ENCODE assay signal across 31 cellular contexts in the genomic region with DNA sequence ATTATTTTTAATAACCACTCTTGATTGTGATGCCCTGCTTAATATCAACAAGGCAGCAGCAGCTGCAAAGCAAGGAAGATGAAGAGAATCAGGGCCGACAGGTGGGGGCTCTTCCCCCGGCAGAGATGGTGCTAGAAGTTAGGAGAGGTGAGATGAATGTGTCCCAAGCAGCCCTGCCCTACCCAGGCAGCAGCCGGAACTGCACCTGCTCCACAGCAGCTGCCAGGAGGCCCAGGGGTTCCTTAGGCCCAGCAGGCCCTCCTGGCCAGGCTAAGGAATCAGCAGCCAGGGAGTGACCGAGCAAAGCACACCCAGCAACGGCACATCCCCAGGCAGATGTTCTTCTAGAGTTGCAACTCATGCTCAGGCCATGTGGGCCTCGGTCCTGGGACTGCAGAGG. TPM values are rescaled to one million over a fixed set of nuclear protein-coding genes. Genes with fewer than 3 reads are reported as not detected.
DNase-seq lines count a peak whose midpoint lies in the region; ATAC-seq, FAIRE-seq and TF ChIP-seq lines count a peak whose summit lies in the region.
"Had no signal": no experiment of that assay in that cellular context is flagged by ENCODE, and none has a peak within 500 bp of the region (broad histone marks: within the 10 kb centered on the region; RNA-seq: fewer than 3 reads in every experiment).

No MANE protein-coding gene starts in this region.

- H3K4me3 Mint-ChIP-seq in GM23338, result no peak overlapping the region
- no peak overlapping the region for H3K4me3 Mint-ChIP-seq in stimulated activated memory B cell treated with anti-CD40 and anti-IgM and Interleukin-4, amounts not matched to agents 10 μg/mL and 1 μg/mL and 100 μg/mL, for 72 hours
- H3K4me3 Mint-ChIP-seq: activated T-cell treated with anti-CD3 and anti-CD28 coated beads, Interleukin-2, amount 50 U/mL, for 72 hours; neural progenitor cell; stimulated activated effector memory CD8-positive, alpha-beta T cell treated with anti-CD3 and anti-CD28 coated beads, Interleukin-12 subunit alpha, Interleukin-12 subunit beta, amount 100 ng/mL, for 72 hours; T-helper 17 cell had no signal

- no peak overlapping the region; a peak in 1 of 6 replicates for H3K27ac ChIP-seq in A549
- H3K27ac ChIP-seq in GM23338 (ENCODE audit: low read depth), result no peak overlapping the region
- no peak overlapping the region for H3K27ac ChIP-seq in SJCRH30
- H3K27ac ChIP-seq in esophagus squamous epithelium, result no peak overlapping the region
- H3K27ac ChIP-seq: adrenal gland, BLaER1, brain microvascular endothelial cell, lower lobe of right lung, neural progenitor cell, Peyer's patch had no signal

- intact Hi-C loops in esophagus squamous epithelium (cut with DNase I), result no loop called here

- peaks cover 3% of the 10 kb centered on the region; the same call in 2 of the 3 replicates for H3K4me1 Mint-ChIP-seq in GM23338
- peaks cover 9% of the 10 kb centered on the region for H3K4me1 Mint-ChIP-seq in stimulated activated memory B cell treated with anti-CD40 and anti-IgM and Interleukin-4, amounts not matched to agents 10 μg/mL and 1 μg/mL and 100 μg/mL, for 72 hours

- no peaks in the 10 kb centered on the region for H3K27me3 ChIP-seq in GM23338 (ENCODE audit: insufficient read depth)
- no peaks in the 10 kb centered on the region for H3K27me3 ChIP-seq in SJCRH30
- no peaks in the 10 kb centered on the region for H3K27me3 ChIP-seq in esophagus squamous epithelium
- H3K27me3 ChIP-seq: adrenal gland, BLaER1, neural progenitor cell, Peyer's patch, uterus had no signal

- H3K9me3 ChIP-seq in A549 (no peaks in the 10 kb centered on the region), SJCRH30 (replicated peaks) (no peaks in the 10 kb centered on the region), esophagus squamous epithelium (no peaks in the 10 kb centered on the region)
- H3K9me3 ChIP-seq: adrenal gland, BLaER1, lower lobe of right lung, Peyer's patch, uterus had no signal

- no peaks in the 10 kb centered on the region for H3K79me2 ChIP-seq in GM23338 (replicated peaks; ENCODE audit: insufficient read depth)

- WGBS in A549 (ENCODE audit: missing lambda C conversion rate), result 88% methylated on average over 6 of the region's 6 CpGs
- 82 to 89% methylated on average over 3 to 6 of the region's 6 CpGs for WGBS in esophagus squamous epithelium, 2 donors

- no peak for TF ChIP-seq POLR2A in A549 (IDR thresholded peaks at IDR 0.05; ENCODE audit: low read length)
- no peak for TF ChIP-seq POLR2A in esophagus squamous epithelium (IDR thresholded peaks at IDR 0.05)

- H3K4me2 ChIP-seq in A549 (no peak overlapping the region), GM23338 (no peak overlapping the region)
- H3K4me2 ChIP-seq: BLaER1, neural progenitor cell had no signal

- H3K9me3 Mint-ChIP-seq in GM23338, result no peaks in the 10 kb centered on the region
- H3K9me3 Mint-ChIP-seq in stimulated activated memory B cell treated with anti-CD40 and anti-IgM and Interleukin-4, amounts not matched to agents 10 μg/mL and 1 μg/mL and 100 μg/mL, for 72 hours, result peaks cover 3% of the 10 kb centered on the region
- H3K9me3 Mint-ChIP-seq: stimulated activated effector memory CD8-positive, alpha-beta T cell treated with anti-CD3 and anti-CD28 coated beads, Interleukin-12 subunit alpha, Interleukin-12 subunit beta, amount 100 ng/mL, for 72 hours had no signal

- POLR2A ChIA-PET in A549 (lab: Yijun Ruan, JAX), result no interaction called here

- no peaks in the 10 kb centered on the region for H3K36me3 Mint-ChIP-seq in GM23338 (ENCODE audit: low read depth)
- H3K36me3 Mint-ChIP-seq in stimulated activated memory B cell treated with anti-CD40 and anti-IgM and Interleukin-4, amounts not matched to agents 10 μg/mL and 1 μg/mL and 100 μg/mL, for 72 hours, result no peaks in the 10 kb centered on the region
- H3K36me3 Mint-ChIP-seq: stimulated activated effector memory CD8-positive, alpha-beta T cell treated with anti-CD3 and anti-CD28 coated beads, Interleukin-12 subunit alpha, Interleukin-12 subunit beta, amount 100 ng/mL, for 72 hours had no signal

- 0 out of 2 replicates have a peak, but pooled peaks cover 4% of the 10 kb centered on the region for H3K9me2 ChIP-seq in GM23338 (ENCODE audit: insufficient read depth)

- H4K20me1 ChIP-seq in GM23338 (replicated peaks; ENCODE audit: insufficient read depth), result no peaks in the 10 kb centered on the region
- H4K20me1 ChIP-seq: BLaER1 had no signal

- DNase-seq in A549 (ENCODE audit: low read depth in 1 of 2, low spot score in 1 of 2) (peak in 1 of 2 experiments; percentile 26), GM23338 (ENCODE audit: low spot score) (peak; percentile 35), SJCRH30 (peak; percentile 33 to 62), iPS-NIHi7 (ENCODE audit: extremely low spot score) (peak; percentile 55), esophagus squamous epithelium (lab: John Stamatoyannopoulos, UW) (no peak)
- DNase-seq: activated CD4-positive, alpha-beta T cell treated with anti-CD3 and anti-CD28 coated beads for 48 hours; activated naive CD4-positive, alpha-beta T cell treated with Interleukin-2 at 50 U/mL for 16 hours; activated T-cell treated with anti-CD3 and anti-CD28 coated beads, Interleukin-2, amount 50 U/mL, for 72 hours; adrenal gland; brain microvascular endothelial cell; COR-L47; effector CD8-positive, alpha-beta T cell; hippocampal formation; kidney; lower lobe of right lung; NCI-H2107; NCI-H446; Peyer's patch; T-helper 17 cell; uterus had no signal

- CTCF ChIA-PET in A549 (lab: Yijun Ruan, JAX), result interaction anchor here (0.7 to 6.2 kb wide), 7 partner anchors 8 to 86 kb away, joined by 3 to 31 read pairs (median 4); no protein-coding TSS in a partner anchor

- FAIRE-seq in A549 (lab: Jason Lieb, UNC), result no peak
- FAIRE-seq: colon, frontal cortex, GM19239, K562, kidney had no signal

- no peak overlapping the region for H3K4me3 ChIP-seq in A549
- no peak overlapping the region for H3K4me3 ChIP-seq in GM23338
- no peak overlapping the region for H3K4me3 ChIP-seq in SJCRH30
- H3K4me3 ChIP-seq in esophagus squamous epithelium, result no peak overlapping the region
- H3K4me3 ChIP-seq: adrenal gland, BLaER1, K562, lower lobe of right lung, neural progenitor cell, Peyer's patch, uterus had no signal

- peaks cover 43% of the 10 kb centered on the region for H3K4me1 ChIP-seq in A549
- no peaks in the 10 kb centered on the region; the same call in 1 of the 2 replicates for H3K4me1 ChIP-seq in GM23338 (ENCODE audit: insufficient read depth)
- peaks cover 32% of the 10 kb centered on the region for H3K4me1 ChIP-seq in SJCRH30
- H3K4me1 ChIP-seq in esophagus squamous epithelium, result peaks cover 0 to 42% (median 13%) of the 10 kb centered on the region in 3 donors
- H3K4me1 ChIP-seq: adrenal gland, BLaER1, lower lobe of right lung, Peyer's patch had no signal

- TF ChIP-seq EP300 in A549 (IDR thresholded peaks at IDR 0.05), result no peak

- no peak for TF ChIP-seq RAD21 in A549 (conservative IDR thresholded peaks at IDR 0.05 in 1 of 2, IDR thresholded peaks at IDR 0.05 in 1 of 2)

- TF ChIP-seq CTCF in A549 (IDR thresholded peaks at IDR 0.05) (no peak), GM23338 (conservative IDR thresholded peaks at IDR 0.05; ENCODE audit: low read depth in 2 of 2) (peak in 1 of 2 experiments; percentile 25; a peak in 3 of 4 replicates), esophagus squamous epithelium (IDR thresholded peaks at IDR 0.05) (no peak)

- H3K36me3 ChIP-seq in GM23338 (ENCODE audit: insufficient read depth), result no peaks in the 10 kb centered on the region
- H3K36me3 ChIP-seq in SJCRH30, result no peaks in the 10 kb centered on the region
- H3K36me3 ChIP-seq in esophagus squamous epithelium, result no peaks in the 10 kb centered on the region
- H3K36me3 ChIP-seq: adrenal gland, BLaER1, brain microvascular endothelial cell, lower lobe of right lung, neural progenitor cell, Peyer's patch, uterus had no signal

- no peaks in the 10 kb centered on the region for H3F3A ChIP-seq in GM23338 (replicated peaks; ENCODE audit: low read depth)

- ATAC-seq in A549 (peak; percentile 71), GM23338 (peak; percentile 93), GM21528 (IDR thresholded peaks at IDR 0.05; ENCODE audit: low FRiP score, unreplicated experiment) (no peak), SK-N-SH treated with all-trans-retinoic acid at 6 μM for 48 hours (no peak)
- ATAC-seq in stimulated activated memory B cell treated with anti-CD40 and anti-IgM and Interleukin-4, amounts not matched to agents 10 μg/mL and 1 μg/mL and 100 μg/mL, for 72 hours, result no peak
- ATAC-seq: activated T-cell treated with anti-CD3 and anti-CD28 coated beads, Interleukin-2, amount 50 U/mL, for 72 hours; esophagus mucosa; K562; lower lobe of right lung; stimulated activated effector memory CD8-positive, alpha-beta T cell treated with anti-CD3 and anti-CD28 coated beads, Interleukin-12 subunit alpha, Interleukin-12 subunit beta, amount 100 ng/mL, for 72 hours; T-helper 17 cell had no signal

- H3K27me3 Mint-ChIP-seq in GM23338 (ENCODE audit: insufficient read depth, low read depth, poor library complexity), result peaks cover 4% of the 10 kb centered on the region
- H3K27me3 Mint-ChIP-seq in stimulated activated memory B cell treated with anti-CD40 and anti-IgM and Interleukin-4, amounts not matched to agents 10 μg/mL and 1 μg/mL and 100 μg/mL, for 72 hours, result peaks cover 36% of the 10 kb centered on the region

- no peak overlapping the region for H2AFZ ChIP-seq in GM23338
- H2AFZ ChIP-seq: neural progenitor cell had no signal

- no peak overlapping the region for H3K27ac Mint-ChIP-seq in GM23338
- H3K27ac Mint-ChIP-seq in stimulated activated memory B cell treated with anti-CD40 and anti-IgM and Interleukin-4, amounts not matched to agents 10 μg/mL and 1 μg/mL and 100 μg/mL, for 72 hours, result no peak overlapping the region
- H3K27ac Mint-ChIP-seq: activated T-cell treated with anti-CD3 and anti-CD28 coated beads, Interleukin-2, amount 50 U/mL, for 72 hours; stimulated activated effector memory CD8-positive, alpha-beta T cell treated with anti-CD3 and anti-CD28 coated beads, Interleukin-12 subunit alpha, Interleukin-12 subunit beta, amount 100 ng/mL, for 72 hours; T-helper 17 cell had no signal

TF ChIP-seq in A549, 52 proteins besides CTCF, POLR2A, EP300 and RAD21 (continues in another document):
- TF ChIP-seq CHD2 (IDR thresholded peaks at IDR 0.05; ENCODE audit: low read length, partially characterized antibody), result no peak

TF ChIP-seq in GM23338, 12 proteins besides CTCF, POLR2A, EP300 and RAD21 (continues in another document):
- TF ChIP-seq ZNF114 (CRISPR knock-in tag; IDR thresholded peaks at IDR 0.05), result no peak

TF ChIP-seq in SK-N-SH treated with all-trans-retinoic acid at 6 μM for 48 hours, 23 proteins besides CTCF, POLR2A, EP300 and RAD21 (continues in another document):
- TF ChIP-seq PPARA (CRISPR knock-in tag; IDR thresholded peaks at IDR 0.05; ENCODE audit: borderline replicate concordance), result no peak

RNA-seq across cellular contexts. Expression of a gene that starts 17.9 kb away (rescaled TPM):
- 17.6 and 19.6 TPM in 2 replicates for polyA plus RNA-seq in A549 (2011; rRNA removed)
- polyA plus RNA-seq in A549 (2012; cell fraction: cytosol; rRNA removed), result 23.2 and 26.7 TPM in 2 replicates
- polyA plus RNA-seq in A549 (2012; cell fraction: nucleus; rRNA removed), result 44.4 and 49.3 TPM in 2 replicates
- 26.6 to 35.0 TPM (median 27.3 TPM) in 3 replicates for polyA plus RNA-seq in A549 (2017; fragmentation: RNase III; extraction: RNeasy Plus Mini Kit Qiagen cat#74134 plus additional on column Dnase treatment)
- 27.3 and 28.7 TPM in 2 replicates for polyA minus RNA-seq in A549 (2011; rRNA and poly(A)+ RNA removed)
- total RNA-seq in GM23338 (2014; rRNA removed; shearing (Covaris generic)), result 6.5 and 7.3 TPM in 2 replicates
- 2.3 TPM in 2 replicates for polyA plus RNA-seq in GM23338 (2016; fragmentation: Nextera tagmentation; extraction: Ambion mirVana)
- total RNA-seq in SJCRH30 (2014; rRNA removed; shearing (Covaris generic)), result 1.8 and 2.2 TPM in 2 replicates
- total RNA-seq in esophagus squamous epithelium, result 10 to 100 TPM in 3 of 4 donors, 1 to 10 TPM in 1; 9.8 to 15.5 (median 11.8) TPM
- polyA plus RNA-seq: K562 had no signal

Comparison
In these comparisons a context has a peak if more than half of its experiments do, and no peak if none do; other contexts are left out.
1. ATAC-seq: peak in A549 (2 of 2) and GM23338 (single experiment); none in GM21528 (single experiment), stimulated activated memory B cell treated with anti-CD40 and anti-IgM and Interleukin-4, amounts not matched to agents 10 μg/mL and 1 μg/mL and 100 μg/mL, for 72 hours (single experiment) and SK-N-SH treated with all-trans-retinoic acid at 6 μM for 48 hours (single experiment).